1 cellular context compared by ENCODE assay signal in genomic region chr1:64476251-64476952, GRCh38.
TF ChIP-seq lines count a peak whose summit lies in the region.

No MANE protein-coding gene starts in this region.

TF ChIP-seq in H1, 55 proteins besides CTCF, POLR2A, EP300 and RAD21:
- peak; percentile 58; the same call in 1 of the 2 replicates for TF ChIP-seq CEBPB (IDR thresholded peaks at IDR 0.05; ENCODE audit: low read depth, low read length)
- TF ChIP-seq, protein P1, sequence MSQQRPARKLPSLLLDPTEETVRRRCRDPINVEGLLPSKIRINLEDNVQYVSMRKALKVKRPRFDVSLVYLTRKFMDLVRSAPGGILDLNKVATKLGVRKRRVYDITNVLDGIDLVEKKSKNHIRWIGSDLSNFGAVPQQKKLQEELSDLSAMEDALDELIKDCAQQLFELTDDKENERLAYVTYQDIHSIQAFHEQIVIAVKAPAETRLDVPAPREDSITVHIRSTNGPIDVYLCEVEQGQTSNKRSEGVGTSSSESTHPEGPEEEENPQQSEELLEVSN (IDR thresholded peaks at IDR 0.05): no peak
